In the genomic region with DNA sequence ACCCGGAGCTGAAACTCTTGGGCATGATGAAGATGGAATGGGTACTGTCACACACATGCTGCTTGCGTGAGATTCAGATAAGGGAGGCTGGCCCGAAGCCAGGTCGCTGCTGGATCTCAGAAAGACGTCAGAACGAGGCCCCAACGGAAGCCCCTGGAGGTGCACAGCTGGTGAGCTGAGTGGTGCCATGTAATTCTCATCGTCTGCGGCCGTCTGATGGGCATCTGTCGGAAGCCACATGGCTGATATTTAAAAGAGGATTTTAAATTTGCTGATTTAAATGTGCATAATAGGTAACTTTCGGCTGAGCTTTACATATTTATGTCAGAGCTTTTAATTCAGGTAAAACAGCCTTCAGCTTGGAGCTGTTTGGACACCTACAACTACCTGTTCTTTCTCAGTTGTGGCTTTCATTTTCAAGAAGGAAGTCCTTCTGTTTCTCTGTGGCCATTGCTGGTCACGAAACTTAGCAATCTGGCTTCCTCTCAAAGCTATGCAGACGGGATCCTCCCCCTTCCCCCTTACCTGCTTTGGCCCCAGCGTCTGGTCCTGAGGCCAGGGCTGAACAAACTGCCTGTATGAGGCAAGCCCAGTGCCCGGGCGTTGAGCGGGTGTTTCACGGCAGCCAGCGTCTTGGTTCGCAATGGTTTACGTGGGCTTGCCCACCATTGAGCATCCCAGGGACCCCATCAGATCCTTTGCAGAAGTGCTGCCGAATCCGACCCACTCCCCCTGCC, we compare ENCODE assay signal across 1 cellular context.
TF ChIP-seq lines count a peak whose summit lies in the region.

No MANE protein-coding gene starts in this region.

TF ChIP-seq in K562, 482 proteins besides CTCF, POLR2A, EP300 and RAD21 (continued from another document):
- TF ChIP-seq ZNF75A (CRISPR knock-in tag; IDR thresholded peaks at IDR 0.05): no peak
- no peak for TF ChIP-seq TSC22D4 (tag; IDR thresholded peaks at IDR 0.05)
- TF ChIP-seq, protein P1, sequence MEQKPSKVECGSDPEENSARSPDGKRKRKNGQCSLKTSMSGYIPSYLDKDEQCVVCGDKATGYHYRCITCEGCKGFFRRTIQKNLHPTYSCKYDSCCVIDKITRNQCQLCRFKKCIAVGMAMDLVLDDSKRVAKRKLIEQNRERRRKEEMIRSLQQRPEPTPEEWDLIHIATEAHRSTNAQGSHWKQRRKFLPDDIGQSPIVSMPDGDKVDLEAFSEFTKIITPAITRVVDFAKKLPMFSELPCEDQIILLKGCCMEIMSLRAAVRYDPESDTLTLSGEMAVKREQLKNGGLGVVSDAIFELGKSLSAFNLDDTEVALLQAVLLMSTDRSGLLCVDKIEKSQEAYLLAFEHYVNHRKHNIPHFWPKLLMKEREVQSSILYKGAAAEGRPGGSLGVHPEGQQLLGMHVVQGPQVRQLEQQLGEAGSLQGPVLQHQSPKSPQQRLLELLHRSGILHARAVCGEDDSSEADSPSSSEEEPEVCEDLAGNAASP (IDR thresholded peaks at IDR 0.05): no peak
- TF ChIP-seq, protein P2, sequence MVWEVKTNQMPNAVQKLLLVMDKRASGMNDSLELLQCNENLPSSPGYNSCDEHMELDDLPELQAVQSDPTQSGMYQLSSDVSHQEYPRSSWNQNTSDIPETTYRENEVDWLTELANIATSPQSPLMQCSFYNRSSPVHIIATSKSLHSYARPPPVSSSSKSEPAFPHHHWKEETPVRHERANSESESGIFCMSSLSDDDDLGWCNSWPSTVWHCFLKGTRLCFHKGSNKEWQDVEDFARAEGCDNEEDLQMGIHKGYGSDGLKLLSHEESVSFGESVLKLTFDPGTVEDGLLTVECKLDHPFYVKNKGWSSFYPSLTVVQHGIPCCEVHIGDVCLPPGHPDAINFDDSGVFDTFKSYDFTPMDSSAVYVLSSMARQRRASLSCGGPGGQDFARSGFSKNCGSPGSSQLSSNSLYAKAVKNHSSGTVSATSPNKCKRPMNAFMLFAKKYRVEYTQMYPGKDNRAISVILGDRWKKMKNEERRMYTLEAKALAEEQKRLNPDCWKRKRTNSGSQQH (CRISPR knock-in tag; IDR thresholded peaks at IDR 0.05): no peak
- TF ChIP-seq ATF1 (CRISPR knock-in tag; IDR thresholded peaks at IDR 0.05): no peak
- peak; percentile 53 for TF ChIP-seq ATF1 (tag; IDR thresholded peaks at IDR 0.05)
- TF ChIP-seq ZNF165 (CRISPR knock-in tag; IDR thresholded peaks at IDR 0.05; ENCODE audit: borderline replicate concordance): no peak
- TF ChIP-seq NELFE (IDR thresholded peaks at IDR 0.05; ENCODE audit: insufficient read depth, insufficient read length): no peak
- TF ChIP-seq, protein P3, sequence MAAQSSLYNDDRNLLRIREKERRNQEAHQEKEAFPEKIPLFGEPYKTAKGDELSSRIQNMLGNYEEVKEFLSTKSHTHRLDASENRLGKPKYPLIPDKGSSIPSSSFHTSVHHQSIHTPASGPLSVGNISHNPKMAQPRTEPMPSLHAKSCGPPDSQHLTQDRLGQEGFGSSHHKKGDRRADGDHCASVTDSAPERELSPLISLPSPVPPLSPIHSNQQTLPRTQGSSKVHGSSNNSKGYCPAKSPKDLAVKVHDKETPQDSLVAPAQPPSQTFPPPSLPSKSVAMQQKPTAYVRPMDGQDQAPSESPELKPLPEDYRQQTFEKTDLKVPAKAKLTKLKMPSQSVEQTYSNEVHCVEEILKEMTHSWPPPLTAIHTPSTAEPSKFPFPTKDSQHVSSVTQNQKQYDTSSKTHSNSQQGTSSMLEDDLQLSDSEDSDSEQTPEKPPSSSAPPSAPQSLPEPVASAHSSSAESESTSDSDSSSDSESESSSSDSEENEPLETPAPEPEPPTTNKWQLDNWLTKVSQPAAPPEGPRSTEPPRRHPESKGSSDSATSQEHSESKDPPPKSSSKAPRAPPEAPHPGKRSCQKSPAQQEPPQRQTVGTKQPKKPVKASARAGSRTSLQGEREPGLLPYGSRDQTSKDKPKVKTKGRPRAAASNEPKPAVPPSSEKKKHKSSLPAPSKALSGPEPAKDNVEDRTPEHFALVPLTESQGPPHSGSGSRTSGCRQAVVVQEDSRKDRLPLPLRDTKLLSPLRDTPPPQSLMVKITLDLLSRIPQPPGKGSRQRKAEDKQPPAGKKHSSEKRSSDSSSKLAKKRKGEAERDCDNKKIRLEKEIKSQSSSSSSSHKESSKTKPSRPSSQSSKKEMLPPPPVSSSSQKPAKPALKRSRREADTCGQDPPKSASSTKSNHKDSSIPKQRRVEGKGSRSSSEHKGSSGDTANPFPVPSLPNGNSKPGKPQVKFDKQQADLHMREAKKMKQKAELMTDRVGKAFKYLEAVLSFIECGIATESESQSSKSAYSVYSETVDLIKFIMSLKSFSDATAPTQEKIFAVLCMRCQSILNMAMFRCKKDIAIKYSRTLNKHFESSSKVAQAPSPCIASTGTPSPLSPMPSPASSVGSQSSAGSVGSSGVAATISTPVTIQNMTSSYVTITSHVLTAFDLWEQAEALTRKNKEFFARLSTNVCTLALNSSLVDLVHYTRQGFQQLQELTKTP (IDR thresholded peaks at IDR 0.05; ENCODE audit: low read depth in 1 of 2, partially characterized antibody in 2 of 2): peak in 1 of 2 experiments; percentile 29
- TF ChIP-seq GATA2 (CRISPR knock-in tag; IDR thresholded peaks at IDR 0.05): peak; percentile 10; the same call in 1 of the 2 replicates
- TF ChIP-seq PML (IDR thresholded peaks at IDR 0.05; ENCODE audit: low read length): no peak
- no peak for TF ChIP-seq LCOR (CRISPR knock-in tag; IDR thresholded peaks at IDR 0.05)
- no peak for TF ChIP-seq ZNF324 (CRISPR knock-in tag; IDR thresholded peaks at IDR 0.05)
- peak; percentile 91 for TF ChIP-seq NFIC (IDR thresholded peaks at IDR 0.05)
- peak; percentile 61 for TF ChIP-seq CXXC5 (CRISPR knock-in tag; IDR thresholded peaks at IDR 0.05)
- no peak for TF ChIP-seq COPS2 (conservative IDR thresholded peaks at IDR 0.05)
- no peak for TF ChIP-seq KHSRP (IDR thresholded peaks at IDR 0.05)
